ENCODE assay signal across 1 cellular context in genomic region chr17:42018988-42019387, GRCh38.
A peak's percentile ranks its signal among the peaks of the same experiment; 100 is the strongest.
TF ChIP-seq lines count a peak whose summit lies in the region.

No MANE protein-coding gene starts in this region.

TF ChIP-seq in K562, 482 proteins besides CTCF, POLR2A, EP300 and RAD21:
- TF ChIP-seq HLTF (IDR thresholded peaks at IDR 0.05) (no peak), BCOR (IDR thresholded peaks at IDR 0.05) (peak; percentile 58), MBD1 (CRISPR knock-in tag; IDR thresholded peaks at IDR 0.05) (0 out of 2 replicates have a peak, but pooled peaks have one; percentile 2), FOXK2 (conservative IDR thresholded peaks at IDR 0.05 in 1 of 2, IDR thresholded peaks at IDR 0.05 in 1 of 2; ENCODE audit: low read depth in 2 of 2) (0 out of 4 replicates have a peak, but pooled peaks of 1 of the 2 experiments have one; percentile 12), RBM25 (IDR thresholded peaks at IDR 0.05; ENCODE audit: low read depth, low read length, severe bottlenecking) (peak; percentile 49)
